ENCODE assay signal across 10 cellular contexts in genomic region chr12:3962661-3963483, GRCh38.
DNase-seq lines count a peak whose midpoint lies in the region; ATAC-seq and TF ChIP-seq lines count a peak whose summit lies in the region.
"Had no signal": no experiment of that assay in that cellular context is flagged by ENCODE, and none has a peak within 500 bp of the region (broad histone marks: within the 10 kb centered on the region; RNA-seq: fewer than 3 reads in every experiment).

No MANE protein-coding gene starts in this region.

- H3K4me3 Mint-ChIP-seq in central memory CD8-positive, alpha-beta T cell: no peak overlapping the region
- H3K4me3 Mint-ChIP-seq: natural killer cell treated with Interleukin-12 subunit alpha and Interleukin-12 subunit beta and Interleukin-15 and Interleukin-18, amount 100 ng/mL, for 72 hours had no signal

- H3K27me3 ChIP-seq in HL-60 (ENCODE audit: insufficient read depth, poor library complexity, severe bottlenecking): no peaks in the 10 kb centered on the region

- DNase-seq in HL-60 (ENCODE audit: low read depth in 1 of 2, low spot score in 1 of 2) (peak in 1 of 2 experiments; percentile 83), COR-L47 (lab: John Stamatoyannopoulos, UW) (no peak)
- DNase-seq in activated CD4-positive, alpha-beta T cell treated with anti-CD3 and anti-CD28 coated beads, Interleukin-2, amount 50 U/mL, for 1 hour: peak; percentile 77
- DNase-seq in central memory CD8-positive, alpha-beta T cell (ENCODE audit: low spot score in 2 of 2): peak; percentile 26 to 43
- peak; percentile 34 to 47 for DNase-seq in stimulated activated CD4-positive, alpha-beta T cell treated with anti-CD3 and anti-CD28 coated beads, Interleukin-4, amount 100 ng/mL, for 48 hours (ENCODE audit: low read depth in 2 of 2)
- DNase-seq in NK-92 treated with Interleukin-12 subunit alpha and Interleukin-12 subunit beta, amount 100 ng/mL, for 24 hours (lab: John Stamatoyannopoulos, UW): no peak
- DNase-seq: PC-3 had no signal

- H3K27ac ChIP-seq in HL-60 (replicated peaks): peak overlapping the region; percentile 31

- H3K27me3 Mint-ChIP-seq in central memory CD8-positive, alpha-beta T cell: peaks cover 41% of the 10 kb centered on the region

- ATAC-seq in central memory CD8-positive, alpha-beta T cell (replicated peaks; ENCODE audit: extremely low read depth, poor library complexity, severe bottlenecking): peak; percentile 94
- no peak for ATAC-seq in HG02884 (IDR thresholded peaks at IDR 0.05; ENCODE audit: unreplicated experiment)
- ATAC-seq in HG03469 (IDR thresholded peaks at IDR 0.05; ENCODE audit: unreplicated experiment): no peak
- ATAC-seq: PC-3 had no signal

- TF ChIP-seq CTCF in HL-60 (IDR thresholded peaks at IDR 0.05; ENCODE audit: insufficient read depth, low read length): peak; percentile 29

- peaks cover 2% of the 10 kb centered on the region for H3K36me3 Mint-ChIP-seq in central memory CD8-positive, alpha-beta T cell (ENCODE audit: insufficient read depth)
- H3K36me3 Mint-ChIP-seq: natural killer cell treated with Interleukin-12 subunit alpha and Interleukin-12 subunit beta and Interleukin-15 and Interleukin-18, amount 100 ng/mL, for 72 hours had no signal

- H3K4me3 ChIP-seq in HL-60 (replicated peaks; ENCODE audit: insufficient read depth, low read length): no peak overlapping the region

- H3K4me1 Mint-ChIP-seq in central memory CD8-positive, alpha-beta T cell: peaks cover 6% of the 10 kb centered on the region

- H3K9me3 Mint-ChIP-seq in central memory CD8-positive, alpha-beta T cell: no peaks in the 10 kb centered on the region
- H3K9me3 Mint-ChIP-seq: natural killer cell treated with Interleukin-12 subunit alpha and Interleukin-12 subunit beta and Interleukin-15 and Interleukin-18, amount 100 ng/mL, for 72 hours had no signal

- H3K27ac Mint-ChIP-seq in central memory CD8-positive, alpha-beta T cell (ENCODE audit: low read depth): peak overlapping the region; percentile 10

Comparison
In these comparisons a context has a peak if more than half of its experiments do, and no peak if none do; other contexts are left out.
1. DNase-seq: peak in activated CD4-positive, alpha-beta T cell treated with anti-CD3 and anti-CD28 coated beads, Interleukin-2, amount 50 U/mL, for 1 hour (single experiment), central memory CD8-positive, alpha-beta T cell (2 of 2) and stimulated activated CD4-positive, alpha-beta T cell treated with anti-CD3 and anti-CD28 coated beads, Interleukin-4, amount 100 ng/mL, for 48 hours (2 of 2); none in NK-92 treated with Interleukin-12 subunit alpha and Interleukin-12 subunit beta, amount 100 ng/mL, for 24 hours (single experiment) and COR-L47 (single experiment).